17 cellular contexts compared by ENCODE assay signal in genomic region chr6:3322366-3322890, GRCh38.
DNase-seq lines count a peak whose midpoint lies in the region; ATAC-seq and TF ChIP-seq lines count a peak whose summit lies in the region.
"Had no signal": no experiment of that assay in that cellular context is flagged by ENCODE, and none has a peak within 500 bp of the region (broad histone marks: within the 10 kb centered on the region; RNA-seq: fewer than 3 reads in every experiment).

No MANE protein-coding gene starts in this region.

- intact Hi-C loops in sciatic nerve (cut with DNase I) = loop anchor here (5.0 kb wide), 1 partner anchor 225 kb away; no protein-coding TSS in a partner anchor

- no peaks in the 10 kb centered on the region for H3K27me3 ChIP-seq in Peyer's patch
- H3K27me3 ChIP-seq: BLaER1, SJCRH30 had no signal

- peaks cover 29% of the 10 kb centered on the region for H3K4me1 Mint-ChIP-seq in chondrocyte (ENCODE audit: low read depth)

- ATAC-seq in sciatic nerve = no peak
- ATAC-seq: A549, GM12878 had no signal

- H3K27ac Mint-ChIP-seq in chondrocyte (ENCODE audit: unreplicated experiment) = no peak overlapping the region

- H3K36me3 ChIP-seq in Peyer's patch = peaks cover 0 to 29% (median 0%) of the 10 kb centered on the region in 3 donors
- H3K36me3 ChIP-seq: BLaER1, HAP-1, SJCRH30 had no signal

- H3K9me3 Mint-ChIP-seq in chondrocyte (ENCODE audit: low read depth) = no peaks in the 10 kb centered on the region
- H3K9me3 Mint-ChIP-seq: CD4-positive, alpha-beta memory T cell had no signal

- H3K9me3 ChIP-seq in Peyer's patch = no peaks in the 10 kb centered on the region
- H3K9me3 ChIP-seq: A549, BLaER1, HAP-1, SJCRH30 had no signal

- H3K4me3 ChIP-seq in Peyer's patch = no peak overlapping the region
- H3K4me3 ChIP-seq: A549, BLaER1, GM12878, GM23248, HAP-1, SJCRH30 had no signal

- no peak overlapping the region for H3K27ac ChIP-seq in Peyer's patch
- H3K27ac ChIP-seq: BLaER1, GM23248, SJCRH30 had no signal

- H3K27me3 Mint-ChIP-seq in chondrocyte (ENCODE audit: low read depth) = no peaks in the 10 kb centered on the region
- H3K27me3 Mint-ChIP-seq: CD4-positive, alpha-beta memory T cell had no signal

- peaks cover 14% of the 10 kb centered on the region for H3K36me3 Mint-ChIP-seq in chondrocyte (ENCODE audit: low read depth)

- TF ChIP-seq CTCF in chondrocyte (IDR thresholded peaks at IDR 0.05) (no peak), Peyer's patch (IDR thresholded peaks at IDR 0.05) (no peak)

- peaks cover 0 to 4% (median 0%) of the 10 kb centered on the region in 4 donors for H3K4me1 ChIP-seq in Peyer's patch
- H3K4me1 ChIP-seq: HAP-1 had no signal

- TF ChIP-seq POLR2A in Peyer's patch (IDR thresholded peaks at IDR 0.05) = no peak

- no peak overlapping the region for H3K4me3 Mint-ChIP-seq in chondrocyte (ENCODE audit: unreplicated experiment)
- H3K4me3 Mint-ChIP-seq: CD4-positive, alpha-beta memory T cell had no signal

- DNase-seq in NCI-H2107 treated with DMSO at 0.1 percent for 48 hours (lab: John Stamatoyannopoulos, UW; ENCODE audit: unreplicated experiment) (peak; percentile 52), NCI-H2107 (lab: John Stamatoyannopoulos, UW) (no peak), NCI-H510A (lab: John Stamatoyannopoulos, UW) (peak; percentile 71), chondrocyte (ENCODE audit: low spot score) (peak; percentile 64), sciatic nerve (ENCODE audit: low spot score) (peak; percentile 48), NCI-H774 (lab: John Stamatoyannopoulos, UW) (no peak), Peyer's patch (no peak)
- DNase-seq: Calu3; CD4-positive, alpha-beta memory T cell; GM23248; NCI-H2081 treated with DMSO at 0.1 percent for 48 hours; NCI-H446; SJCRH30 had no signal

Comparison
In these comparisons a context has a peak if more than half of its experiments do, and no peak if none do; other contexts are left out.
1. DNase-seq: peak in NCI-H2107 treated with DMSO at 0.1 percent for 48 hours (single experiment), NCI-H510A (single experiment), chondrocyte (single experiment) and sciatic nerve (single experiment); none in NCI-H2107 (single experiment), NCI-H774 (single experiment) and Peyer's patch (0 of 3).